In genomic region chr2:237894986-237895543, GRCh38 we compare ENCODE assay signal across 16 cellular contexts. TPM values are rescaled to one million over a fixed set of nuclear protein-coding genes. Genes with fewer than 3 reads are reported as not detected.
DNase-seq lines count a peak whose midpoint lies in the region; ATAC-seq and TF ChIP-seq lines count a peak whose summit lies in the region.
"Had no signal": no experiment of that assay in that cellular context is flagged by ENCODE, and none has a peak within 500 bp of the region (broad histone marks: within the 10 kb centered on the region; RNA-seq: fewer than 3 reads in every experiment).

No MANE protein-coding gene starts in this region.

- H3K9me3 ChIP-seq in muscle layer of duodenum (ENCODE audit: control insufficient read depth in 1 of 2, low read length in 2 of 2) = no peaks in the 10 kb centered on the region
- H3K9me3 ChIP-seq: BE2C had no signal

- peaks cover 14 to 50% of the 10 kb centered on the region in 2 donors for H3K4me1 ChIP-seq in muscle layer of duodenum (ENCODE audit: control insufficient read depth in 1 of 2, insufficient read depth in 2 of 2, low read length in 2 of 2)

- no peaks in the 10 kb centered on the region for H3K9me3 Mint-ChIP-seq in chondrocyte (ENCODE audit: low read depth)

- no peaks in the 10 kb centered on the region for H3K27me3 Mint-ChIP-seq in chondrocyte (ENCODE audit: low read depth)
- H3K27me3 Mint-ChIP-seq: activated CD4-positive, alpha-beta T cell treated with anti-CD3 and anti-CD28 coated beads for 36 hours had no signal

- H3K27me3 ChIP-seq in H7 (ENCODE audit: control insufficient read depth, insufficient read depth, low read length) = no peaks in the 10 kb centered on the region
- no peaks in the 10 kb centered on the region for H3K27me3 ChIP-seq in muscle layer of duodenum (ENCODE audit: low read depth, low read length)
- H3K27me3 ChIP-seq: BE2C had no signal

- H3K4me1 Mint-ChIP-seq in chondrocyte (ENCODE audit: low read depth) = peaks cover 78% of the 10 kb centered on the region

- no peak overlapping the region for H3K4me3 Mint-ChIP-seq in chondrocyte (ENCODE audit: unreplicated experiment)
- H3K4me3 Mint-ChIP-seq: activated CD4-positive, alpha-beta T cell treated with anti-CD3 and anti-CD28 coated beads for 36 hours had no signal

- H3K36me3 Mint-ChIP-seq in chondrocyte (ENCODE audit: low read depth) = peaks cover 3% of the 10 kb centered on the region

- DNase-seq in H7 = peak; percentile 35
- peak; percentile 83 for DNase-seq in chondrocyte (ENCODE audit: low spot score)
- DNase-seq in substantia nigra (lab: John Stamatoyannopoulos, UW) = peak in 1 of 49 donors; percentile 47
- no peak for DNase-seq in AG08396 (ENCODE audit: low spot score)
- no peak for DNase-seq in CD1c-positive myeloid dendritic cell (ENCODE audit: extremely low spot score)
- DNase-seq in iPS-NIHi11 (ENCODE audit: low spot score) = no peak
- DNase-seq: activated CD4-positive, alpha-beta T cell treated with anti-CD3 and anti-CD28 coated beads for 36 hours; activated naive CD4-positive, alpha-beta T cell treated with Interleukin-2 at 50 U/mL for 16 hours; BE2C; DMS79 treated with DMSO at 0.1 percent for 48 hours; NCI-H187; stimulated activated CD4-positive, alpha-beta T cell treated with anti-CD3 and anti-CD28 coated beads, Interleukin-1b, Interleukin-23, amount 100 ng/mL, for 48 hours had no signal

- H3K27ac ChIP-seq in muscle layer of duodenum (ENCODE audit: low read length) (peak overlapping the region; percentile 67), substantia nigra (ENCODE audit: low read depth, low read length, poor library complexity, severe bottlenecking) (peak overlapping the region; percentile 45)

- no peak for ATAC-seq in HG03039 (IDR thresholded peaks at IDR 0.05; ENCODE audit: unreplicated experiment)
- ATAC-seq: activated CD4-positive, alpha-beta T cell treated with anti-CD3 and anti-CD28 coated beads for 36 hours had no signal

- no peak overlapping the region for H3K4me3 ChIP-seq in H7 (ENCODE audit: insufficient read depth, low read depth, low read length)
- H3K4me3 ChIP-seq in muscle layer of duodenum (ENCODE audit: low read depth in 1 of 2, low read length in 2 of 2) = no peak overlapping the region

- H3K36me3 ChIP-seq in H7 (replicated peaks; ENCODE audit: control insufficient read depth, insufficient read depth, low read length) (no peaks in the 10 kb centered on the region), muscle layer of duodenum (ENCODE audit: control insufficient read depth in 1 of 2, insufficient read depth in 2 of 2, low read length in 2 of 2) (no peaks in the 10 kb centered on the region)
- H3K36me3 ChIP-seq: BE2C had no signal

- TF ChIP-seq CTCF in chondrocyte (IDR thresholded peaks at IDR 0.05) = no peak

- peak overlapping the region; percentile 95 for H3K27ac Mint-ChIP-seq in chondrocyte (ENCODE audit: unreplicated experiment)
- H3K27ac Mint-ChIP-seq: activated CD4-positive, alpha-beta T cell treated with anti-CD3 and anti-CD28 coated beads for 36 hours had no signal

RNA-seq across cellular contexts. Expression of gene RAMP1, which starts 35.6 kb away (rescaled TPM):
- 0.17 and 0.78 TPM in 2 replicates for total RNA-seq in H7 (2014; rRNA removed; shearing (Covaris generic))
- total RNA-seq in chondrocyte = 176 to 329 TPM (median 178 TPM) in 3 replicates
- total RNA-seq: dermis microvascular lymphatic vessel endothelial cell, pulmonary artery endothelial cell had no signal

Comparison
In these comparisons a context has a peak if more than half of its experiments do, and no peak if none do; other contexts are left out.
1. DNase-seq: peak in H7 (single experiment) and chondrocyte (single experiment); none in AG08396 (single experiment), CD1c-positive myeloid dendritic cell (single experiment) and iPS-NIHi11 (single experiment).
2. RNA of gene RAMP1, which starts 35.6 kb away (total RNA-seq): 176 to 329 TPM in chondrocyte; 0.17 to 0.78 TPM in H7; every median in the first group is over 10 times any median in the second.